ENCODE assay signal across 25 cellular contexts in the genomic region with DNA sequence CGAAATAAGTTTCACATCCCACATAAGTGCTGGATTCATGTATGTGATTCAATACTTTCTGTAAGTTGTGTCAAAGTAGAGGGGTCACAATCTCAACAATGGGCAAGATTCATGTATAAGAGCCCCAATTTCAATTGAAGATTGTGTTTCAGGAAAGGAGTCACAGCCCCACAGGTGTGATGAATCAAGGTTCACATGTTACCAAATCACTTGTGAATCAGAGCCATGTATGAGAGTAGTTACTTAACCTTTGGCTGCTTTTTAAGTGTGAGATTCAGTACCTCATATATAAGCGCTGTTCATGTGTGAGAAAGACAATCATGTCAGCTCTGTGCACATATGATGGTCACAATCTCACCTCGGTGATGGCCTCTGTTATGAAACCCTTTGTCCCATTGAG.
DNase-seq lines count a peak whose midpoint lies in the region; ATAC-seq and TF ChIP-seq lines count a peak whose summit lies in the region.
"Had no signal": no experiment of that assay in that cellular context is flagged by ENCODE, and none has a peak within 500 bp of the region (broad histone marks: within the 10 kb centered on the region; RNA-seq: fewer than 3 reads in every experiment).

No MANE protein-coding gene starts in this region.

- H3K36me3 ChIP-seq in RWPE2 (ENCODE audit: low read depth): no peaks in the 10 kb centered on the region
- H3K36me3 ChIP-seq: BE2C, BLaER1 had no signal

- H3K27ac ChIP-seq in RWPE2 (ENCODE audit: poor library complexity, severe bottlenecking) (no peak overlapping the region), foreskin keratinocyte (no peak overlapping the region)
- H3K27ac ChIP-seq: BLaER1 had no signal

- H3K27ac Mint-ChIP-seq in activated T-helper 17 cell treated with anti-CD3 and anti-CD28 coated beads, Interleukin-2, amount 50 U/mL, for 72 hours: no peak overlapping the region
- no peak overlapping the region for H3K27ac Mint-ChIP-seq in stimulated activated effector memory CD8-positive, alpha-beta T cell treated with anti-CD3 and anti-CD28 coated beads, Interleukin-12 subunit alpha, Interleukin-12 subunit beta, amount 100 ng/mL, for 72 hours
- H3K27ac Mint-ChIP-seq: CD14-positive monocyte; CD4-positive, alpha-beta memory T cell; CD4-positive, CD25-positive, alpha-beta regulatory T cell; CD8-positive, alpha-beta memory T cell had no signal

- no peak for DNase-seq in RWPE2 (ENCODE audit: low spot score)
- peak; percentile 59 for DNase-seq in epithelial cell of esophagus (ENCODE audit: low read depth)
- no peak for DNase-seq in stimulated activated effector memory CD8-positive, alpha-beta T cell treated with anti-CD3 and anti-CD28 coated beads, Interleukin-12 subunit alpha, Interleukin-12 subunit beta, amount 100 ng/mL, for 72 hours (ENCODE audit: low spot score in 2 of 2)
- no peak for DNase-seq in foreskin keratinocyte
- DNase-seq in cerebellar nuclear complex (lab: John Stamatoyannopoulos, UW): no peak
- no peak for DNase-seq in cerebellar cortex (ENCODE audit: low spot score)
- DNase-seq: 8988T; ACHN; BE2C; C1 segment of cervical spinal cord; CD4-positive, alpha-beta memory T cell; CD4-positive, CD25-positive, alpha-beta regulatory T cell; CD8-positive, alpha-beta memory T cell; COR-L47; DMS 273 treated with DMSO at 0.1 percent for 48 hours; DMS153; DMS53; DMS79; DND-41; EL; GDM1 had no signal

- ATAC-seq in RWPE2 (ENCODE audit: low read depth): peak; percentile 61; the same call in 1 of the 3 replicates
- peak; percentile 59 for ATAC-seq in activated T-helper 17 cell treated with anti-CD3 and anti-CD28 coated beads, Interleukin-2, amount 50 U/mL, for 72 hours (replicated peaks)
- peak; percentile 32 for ATAC-seq in stimulated activated effector memory CD8-positive, alpha-beta T cell treated with anti-CD3 and anti-CD28 coated beads, Interleukin-12 subunit alpha, Interleukin-12 subunit beta, amount 100 ng/mL, for 72 hours
- no peak for ATAC-seq in foreskin keratinocyte
- ATAC-seq: GM12878 had no signal

- TF ChIP-seq CTCF in RWPE2 (IDR thresholded peaks at IDR 0.05; ENCODE audit: poor library complexity, severe bottlenecking) (no peak), epithelial cell of esophagus (IDR thresholded peaks at IDR 0.05; ENCODE audit: insufficient read depth, low read depth, low read length, missing control alignments) (no peak), foreskin keratinocyte (conservative IDR thresholded peaks at IDR 0.05) (no peak)

- H3K27me3 ChIP-seq in RWPE2 (ENCODE audit: insufficient read depth, poor library complexity, severe bottlenecking): no peaks in the 10 kb centered on the region
- no peaks in the 10 kb centered on the region for H3K27me3 ChIP-seq in foreskin keratinocyte
- H3K27me3 ChIP-seq: BE2C, BLaER1 had no signal

- H3K36me3 Mint-ChIP-seq in activated T-helper 17 cell treated with anti-CD3 and anti-CD28 coated beads, Interleukin-2, amount 50 U/mL, for 72 hours (ENCODE audit: low read depth): no peaks in the 10 kb centered on the region
- H3K36me3 Mint-ChIP-seq in stimulated activated effector memory CD8-positive, alpha-beta T cell treated with anti-CD3 and anti-CD28 coated beads, Interleukin-12 subunit alpha, Interleukin-12 subunit beta, amount 100 ng/mL, for 72 hours: no peaks in the 10 kb centered on the region
- H3K36me3 Mint-ChIP-seq: CD14-positive monocyte; CD4-positive, alpha-beta memory T cell; CD4-positive, CD25-positive, alpha-beta regulatory T cell; CD8-positive, alpha-beta memory T cell had no signal

- H3K4me1 ChIP-seq in RWPE2 (ENCODE audit: insufficient read depth, poor library complexity, severe bottlenecking) (no peaks in the 10 kb centered on the region), foreskin keratinocyte (no peaks in the 10 kb centered on the region)
- H3K4me1 ChIP-seq: BE2C, BLaER1 had no signal

- H3K4me1 Mint-ChIP-seq in activated T-helper 17 cell treated with anti-CD3 and anti-CD28 coated beads, Interleukin-2, amount 50 U/mL, for 72 hours: no peaks in the 10 kb centered on the region
- no peaks in the 10 kb centered on the region for H3K4me1 Mint-ChIP-seq in stimulated activated effector memory CD8-positive, alpha-beta T cell treated with anti-CD3 and anti-CD28 coated beads, Interleukin-12 subunit alpha, Interleukin-12 subunit beta, amount 100 ng/mL, for 72 hours
- H3K4me1 Mint-ChIP-seq: CD14-positive monocyte; CD4-positive, alpha-beta memory T cell; CD4-positive, CD25-positive, alpha-beta regulatory T cell; CD8-positive, alpha-beta memory T cell had no signal

- no peaks in the 10 kb centered on the region for H3K9me3 Mint-ChIP-seq in activated T-helper 17 cell treated with anti-CD3 and anti-CD28 coated beads, Interleukin-2, amount 50 U/mL, for 72 hours
- no peaks in the 10 kb centered on the region for H3K9me3 Mint-ChIP-seq in stimulated activated effector memory CD8-positive, alpha-beta T cell treated with anti-CD3 and anti-CD28 coated beads, Interleukin-12 subunit alpha, Interleukin-12 subunit beta, amount 100 ng/mL, for 72 hours
- H3K9me3 Mint-ChIP-seq: CD14-positive monocyte; CD4-positive, alpha-beta memory T cell; CD4-positive, CD25-positive, alpha-beta regulatory T cell; CD8-positive, alpha-beta memory T cell had no signal

- no peak overlapping the region for H3K4me3 Mint-ChIP-seq in activated T-helper 17 cell treated with anti-CD3 and anti-CD28 coated beads, Interleukin-2, amount 50 U/mL, for 72 hours
- H3K4me3 Mint-ChIP-seq in stimulated activated effector memory CD8-positive, alpha-beta T cell treated with anti-CD3 and anti-CD28 coated beads, Interleukin-12 subunit alpha, Interleukin-12 subunit beta, amount 100 ng/mL, for 72 hours: no peak overlapping the region
- H3K4me3 Mint-ChIP-seq: CD14-positive monocyte; CD4-positive, alpha-beta memory T cell; CD4-positive, CD25-positive, alpha-beta regulatory T cell; CD8-positive, alpha-beta memory T cell had no signal

- H3K9me3 ChIP-seq in RWPE2 (ENCODE audit: severe bottlenecking): no peaks in the 10 kb centered on the region
- H3K9me3 ChIP-seq: BE2C, BLaER1 had no signal

- H3K4me3 ChIP-seq in RWPE2 (ENCODE audit: severe bottlenecking) (no peak overlapping the region), epithelial cell of esophagus (ENCODE audit: low read length) (no peak overlapping the region)
- H3K4me3 ChIP-seq: BLaER1, GM12878 had no signal

- H3K27me3 Mint-ChIP-seq in activated T-helper 17 cell treated with anti-CD3 and anti-CD28 coated beads, Interleukin-2, amount 50 U/mL, for 72 hours: no peaks in the 10 kb centered on the region
- H3K27me3 Mint-ChIP-seq: CD4-positive, alpha-beta memory T cell; CD4-positive, CD25-positive, alpha-beta regulatory T cell; CD8-positive, alpha-beta memory T cell had no signal
